Comparison of ENCODE assay signal across 9 cellular contexts in genomic region chr15:83446904-83447708, GRCh38. TPM values are rescaled to one million over a fixed set of nuclear protein-coding genes. Genes with fewer than 3 reads are reported as not detected.
DNase-seq lines count a peak whose midpoint lies in the region; ATAC-seq and TF ChIP-seq lines count a peak whose summit lies in the region.
"Had no signal": no experiment of that assay in that cellular context is flagged by ENCODE, and none has a peak within 500 bp of the region (broad histone marks: within the 10 kb centered on the region; RNA-seq: fewer than 3 reads in every experiment).

Gene SH3GL3 (plus strand): TSS chr15:83447341. CDS start chr15:83447534, 193 bp downstream.

- H3K27ac ChIP-seq in dorsolateral prefrontal cortex: peak within 1 kb of the TSS; percentile 49 to 98 (median 94)

- H3K27me3 ChIP-seq in dorsolateral prefrontal cortex: peaks cover 0 to 7% (median 0%) of the 10 kb centered on the region in 45 donors

- intact Hi-C loops in dorsolateral prefrontal cortex (cut with DNase I) (loop anchor here (1.0 to 10.0 kb wide), 5 partner anchors 65 to 590 kb away; no protein-coding TSS in a partner anchor), left colon (cut with DNase I, micrococcal nuclease) (no loop called here)

- peak within 1 kb of the TSS; percentile 59 to 96 (median 82) for H3K4me3 ChIP-seq in dorsolateral prefrontal cortex

- TF ChIP-seq CTCF in dorsolateral prefrontal cortex (IDR thresholded peaks at IDR 0.05 in 54 of 56, conservative IDR thresholded peaks at IDR 0.05 in 2 of 56; ENCODE audit: low read depth in 1 of 56, partially characterized antibody in 56 of 56): peak in 55 of 56 donors; percentile 55 to 86 (median 73)

- peak; percentile 94 for ATAC-seq in left colon
- no peak for ATAC-seq in HG03571 (IDR thresholded peaks at IDR 0.05; ENCODE audit: unreplicated experiment)
- no peak for ATAC-seq in HG02870 (IDR thresholded peaks at IDR 0.05; ENCODE audit: unreplicated experiment)

- DNase-seq in ELF-1 (ENCODE audit: low read depth, low spot score) (peak; percentile 91), LHCN-M2 (ENCODE audit: low read depth) (peak; percentile 58), dorsolateral prefrontal cortex (peak; percentile 90 to 96 (median 94)), left colon (peak; percentile 47 to 62)
- DNase-seq in activated CD4-positive, alpha-beta T cell treated with anti-CD3 and anti-CD28 coated beads for 48 hours: peak; percentile 80
- DNase-seq in stimulated activated CD4-positive, alpha-beta T cell treated with anti-CD3 and anti-CD28 coated beads, Interleukin-12 subunit alpha, Interleukin-12 subunit beta, amount 100 ng/mL, for 48 hours (ENCODE audit: low read depth in 2 of 3, low spot score in 1 of 3): peak; percentile 25 to 52 (median 41)

RNA-seq across cellular contexts. Expression of gene SH3GL3, which starts in this region (rescaled TPM):
- total RNA-seq in LHCN-M2 (2014; rRNA removed): not detected in 2 replicates
- polyA plus RNA-seq in LHCN-M2 (2012): 0.11 TPM
- total RNA-seq in dorsolateral prefrontal cortex: 100 to 1,000 TPM in 36 of 120 experiments, 10 to 100 TPM in 84; 52.3 to 210 (median 91.0) TPM
- total RNA-seq in left colon: under 1 TPM in 1 of 2 donors, not detected in 1; 0.14 TPM
- total RNA-seq: T-helper 2 cell treated with Interferon-gamma antibody and Interleukin-4, amounts not matched to agents 100 ng/mL and 5 ng/mL, for 36 hours had no signal

Comparison
In these comparisons a context has a peak if more than half of its experiments do, and no peak if none do; other contexts are left out.
1. RNA of gene SH3GL3 (total RNA-seq): 52.3 to 210 TPM in dorsolateral prefrontal cortex; 0.14 TPM in left colon and not detected in LHCN-M2; every median in the first group is over 10 times any median in the second.
2. Peak in DNase-seq in LHCN-M2; RNA of the gene not detected or under 1 TPM.
3. Peak in DNase-seq and ATAC-seq in left colon; RNA of the gene not detected or under 1 TPM.
4. DNase-seq: peak in every context shown above with its lines; median percentile 94 in dorsolateral prefrontal cortex; 91 in ELF-1; 80 in activated CD4-positive, alpha-beta T cell treated with anti-CD3 and anti-CD28 coated beads for 48 hours; 58 in LHCN-M2; 54 in left colon; 41 in stimulated activated CD4-positive, alpha-beta T cell treated with anti-CD3 and anti-CD28 coated beads, Interleukin-12 subunit alpha, Interleukin-12 subunit beta, amount 100 ng/mL, for 48 hours.
5. intact Hi-C loops: an anchor here in dorsolateral prefrontal cortex (1.0 to 10.0 kb wide); none called in left colon.